Comparison of ENCODE assay signal across 15 cellular contexts in the genomic region with DNA sequence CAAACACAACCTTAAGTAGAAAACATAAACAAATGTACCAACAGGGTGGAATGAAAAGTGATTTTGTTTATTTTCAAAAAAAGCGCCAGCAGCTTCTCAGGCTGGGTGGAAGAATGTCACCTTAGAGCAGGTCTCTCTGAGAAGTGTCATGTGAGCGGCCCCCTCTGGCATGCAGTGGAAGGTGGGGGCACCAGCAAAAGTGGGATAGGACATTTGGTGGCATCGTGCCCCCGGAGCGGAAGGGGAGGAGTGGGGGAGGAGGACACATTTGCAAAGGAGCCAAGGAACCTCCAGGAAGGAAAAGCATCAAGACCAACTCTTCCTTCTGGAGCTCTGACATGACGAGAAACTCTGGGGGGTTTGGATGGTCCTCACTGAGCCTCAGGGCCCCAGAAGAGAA.
A peak's percentile ranks its signal among the peaks of the same experiment; 100 is the strongest.
DNase-seq lines count a peak whose midpoint lies in the region; ATAC-seq and TF ChIP-seq lines count a peak whose summit lies in the region.
"Had no signal": no experiment of that assay in that cellular context is flagged by ENCODE, and none has a peak within 500 bp of the region (broad histone marks: within the 10 kb centered on the region; RNA-seq: fewer than 3 reads in every experiment).

No MANE protein-coding gene starts in this region.

- H3K36me3 Mint-ChIP-seq in endodermal cell (ENCODE audit: low read depth): no peaks in the 10 kb centered on the region
- no peaks in the 10 kb centered on the region for H3K36me3 Mint-ChIP-seq in activated T-helper 17 cell treated with anti-CD3 and anti-CD28 coated beads, Interleukin-2, amount 50 U/mL, for 72 hours (ENCODE audit: low read depth)

- POLR2A ChIA-PET in SK-N-SH (lab: Yijun Ruan, JAX): no interaction called here

- H2BK12ac ChIP-seq in neuronal stem cell (ENCODE audit: low read length): no peak overlapping the region

- H2AK5ac ChIP-seq in neuronal stem cell (ENCODE audit: low read depth, low read length): no peak overlapping the region

- no peak overlapping the region for H4K91ac ChIP-seq in neuronal stem cell (ENCODE audit: low read depth, low read length, poor library complexity)

- CTCF ChIA-PET in SK-N-SH (lab: Yijun Ruan, JAX): no interaction called here

- H3K18ac ChIP-seq in neuronal stem cell (ENCODE audit: low read length): peak overlapping the region; percentile 35

- H3K4me1 ChIP-seq in OCI-LY1 (ENCODE audit: insufficient read depth, low read length, severe bottlenecking) (peaks cover 31% of the 10 kb centered on the region), endodermal cell (ENCODE audit: control insufficient read depth, insufficient read depth, low read length) (no peaks in the 10 kb centered on the region), neuronal stem cell (ENCODE audit: control insufficient read depth in 2 of 2, insufficient read depth in 1 of 2, low read depth in 1 of 2, low read length in 2 of 2) (peaks cover 0 to 6% of the 10 kb centered on the region in 2 donors), SK-N-SH (ENCODE audit: control insufficient read depth in 1 of 2, insufficient read depth in 2 of 2, low read depth in 1 of 2, low read length in 1 of 2) (no peaks in the 10 kb centered on the region)

- H3K9me3 ChIP-seq in OCI-LY1 (ENCODE audit: low read length): no peaks in the 10 kb centered on the region
- no peaks in the 10 kb centered on the region for H3K9me3 ChIP-seq in endodermal cell (ENCODE audit: control insufficient read depth, low read length)
- no peaks in the 10 kb centered on the region for H3K9me3 ChIP-seq in neuronal stem cell (replicated peaks in 1 of 2; ENCODE audit: control insufficient read depth in 2 of 2, insufficient read depth in 1 of 2, low read depth in 1 of 2, low read length in 2 of 2)
- H3K9me3 ChIP-seq in SK-N-SH: no peaks in the 10 kb centered on the region

- H3K23ac ChIP-seq in neuronal stem cell (ENCODE audit: low read depth, low read length, poor library complexity): no peak overlapping the region

- H3K79me1 ChIP-seq in neuronal stem cell (ENCODE audit: low read depth, low read length): no peaks in the 10 kb centered on the region

- H3F3A ChIP-seq in OCI-LY1 (ENCODE audit: insufficient read depth, low read length) (no peaks in the 10 kb centered on the region), SK-N-SH (replicated peaks; ENCODE audit: insufficient read depth) (no peaks in the 10 kb centered on the region)

- no peaks in the 10 kb centered on the region for H4K20me1 ChIP-seq in OCI-LY1 (ENCODE audit: insufficient read depth, low read length)
- H4K20me1 ChIP-seq in SK-N-SH (ENCODE audit: insufficient read depth): no peaks in the 10 kb centered on the region

- H3K27ac Mint-ChIP-seq in endodermal cell: no peak overlapping the region
- no peak overlapping the region for H3K27ac Mint-ChIP-seq in activated T-helper 17 cell treated with anti-CD3 and anti-CD28 coated beads, Interleukin-2, amount 50 U/mL, for 72 hours
- H3K27ac Mint-ChIP-seq: CD4-positive, alpha-beta T cell had no signal

- H3K14ac ChIP-seq in neuronal stem cell (ENCODE audit: low read length): no peak overlapping the region

- H3K79me2 ChIP-seq in OCI-LY1 (ENCODE audit: insufficient read depth, low read length): no peaks in the 10 kb centered on the region
- no peaks in the 10 kb centered on the region for H3K79me2 ChIP-seq in SK-N-SH (ENCODE audit: insufficient read depth)

- TF ChIP-seq EP300 in SK-N-SH (IDR thresholded peaks at IDR 0.05; ENCODE audit: borderline replicate concordance in 1 of 2, low read depth in 1 of 2, low read length in 1 of 2): no peak

- WGBS in endodermal cell (ENCODE audit: insufficient coverage in 1 of 2, insufficient read length in 1 of 2), 2 experiments: 93 to 96% methylated on average over 4 to 6 of the region's 6 CpGs
- no CpG with 5 or more reads among the region's 6 CpGs for WGBS in neuronal stem cell (ENCODE audit: extremely low coverage in 2 of 2, insufficient read length in 2 of 2, insufficient replicate concordance in 1 of 2), 2 donors
- WGBS in SK-N-SH (ENCODE audit: low lambda C conversion rate): 29% methylated on average over 6 of the region's 6 CpGs

- H3K4me1 Mint-ChIP-seq in endodermal cell: peaks cover 16% of the 10 kb centered on the region
- H3K4me1 Mint-ChIP-seq in activated T-helper 17 cell treated with anti-CD3 and anti-CD28 coated beads, Interleukin-2, amount 50 U/mL, for 72 hours: no peaks in the 10 kb centered on the region

- no peak overlapping the region for H4K8ac ChIP-seq in neuronal stem cell (ENCODE audit: low read depth, low read length)

- no peak overlapping the region for H2BK120ac ChIP-seq in neuronal stem cell (ENCODE audit: low read depth, low read length)

- no peaks in the 10 kb centered on the region for H3K9me2 ChIP-seq in OCI-LY1 (ENCODE audit: low read depth, low read length)
- no peaks in the 10 kb centered on the region for H3K9me2 ChIP-seq in SK-N-SH

- H3K4ac ChIP-seq in neuronal stem cell (ENCODE audit: low read length): no peak overlapping the region

- TF ChIP-seq CTCF in OCI-LY1 (IDR thresholded peaks at IDR 0.05; ENCODE audit: low read length): peak; percentile 20; the same call in 1 of the 2 replicates
- TF ChIP-seq CTCF in endodermal cell (conservative IDR thresholded peaks at IDR 0.05): no peak
- TF ChIP-seq CTCF in SK-N-SH (IDR thresholded peaks at IDR 0.05): no peak

- no peak overlapping the region for H3K4me3 Mint-ChIP-seq in endodermal cell
- no peak overlapping the region for H3K4me3 Mint-ChIP-seq in activated T-helper 17 cell treated with anti-CD3 and anti-CD28 coated beads, Interleukin-2, amount 50 U/mL, for 72 hours
- H3K4me3 Mint-ChIP-seq: CD4-positive, alpha-beta T cell had no signal

- H3K9me3 Mint-ChIP-seq in endodermal cell: no peaks in the 10 kb centered on the region
- no peaks in the 10 kb centered on the region for H3K9me3 Mint-ChIP-seq in activated T-helper 17 cell treated with anti-CD3 and anti-CD28 coated beads, Interleukin-2, amount 50 U/mL, for 72 hours
- H3K9me3 Mint-ChIP-seq: CD4-positive, alpha-beta T cell had no signal

- TF ChIP-seq RAD21 in SK-N-SH (IDR thresholded peaks at IDR 0.05; ENCODE audit: low read length): no peak

- ATAC-seq in activated T-helper 17 cell treated with anti-CD3 and anti-CD28 coated beads, Interleukin-2, amount 50 U/mL, for 72 hours (replicated peaks): no peak
- ATAC-seq: GM12878, HCT116 had no signal

- H3K4me2 ChIP-seq in OCI-LY1 (ENCODE audit: low read length): no peak overlapping the region; the same call in 1 of the 2 replicates
- H3K4me2 ChIP-seq in neuronal stem cell (ENCODE audit: insufficient read depth, low read length, poor library complexity, severe bottlenecking): no peak overlapping the region
- no peak overlapping the region for H3K4me2 ChIP-seq in SK-N-SH

- DNase-seq in endodermal cell (peak; percentile 17), neuronal stem cell (ENCODE audit: low spot score) (no peak), NCI-H2081 (lab: John Stamatoyannopoulos, UW) (no peak), SK-N-SH (no peak)
- DNase-seq in activated CD4-positive, alpha-beta T cell treated with anti-CD3 and anti-CD28 coated beads, Interleukin-2, amount 50 U/mL, for 1 hour: no peak
- DNase-seq: ACHN; C1 segment of cervical spinal cord; Calu3; CD4-positive, alpha-beta T cell; DMS 273 treated with DMSO at 0.1 percent for 48 hours; GM23248 had no signal

- H3K27me3 ChIP-seq in OCI-LY1 (ENCODE audit: insufficient read depth, low read length) (no peaks in the 10 kb centered on the region; the same call in 1 of the 2 replicates), endodermal cell (ENCODE audit: control insufficient read depth, insufficient read depth, low read length, poor library complexity, severe bottlenecking) (no peaks in the 10 kb centered on the region), neuronal stem cell (ENCODE audit: control insufficient read depth in 3 of 3, insufficient read depth in 3 of 3, low read depth in 1 of 3, low read length in 3 of 3) (no peaks in the 10 kb centered on the region), SK-N-SH (ENCODE audit: insufficient read depth) (no peaks in the 10 kb centered on the region; the same call in 1 of the 2 replicates)

- H3K9ac ChIP-seq in OCI-LY1 (ENCODE audit: low read length) (no peak overlapping the region; the same call in 1 of the 2 replicates), endodermal cell (ENCODE audit: extremely low read depth, low read length, poor library complexity, severe bottlenecking) (no peak overlapping the region), neuronal stem cell (ENCODE audit: low read depth, low read length, poor library complexity) (no peak overlapping the region), SK-N-SH (no peak overlapping the region)
- H3K9ac ChIP-seq: GM23248 had no signal

- no peaks in the 10 kb centered on the region for H3K27me3 Mint-ChIP-seq in endodermal cell (ENCODE audit: insufficient read depth)
- no peaks in the 10 kb centered on the region for H3K27me3 Mint-ChIP-seq in activated T-helper 17 cell treated with anti-CD3 and anti-CD28 coated beads, Interleukin-2, amount 50 U/mL, for 72 hours
- H3K27me3 Mint-ChIP-seq: CD4-positive, alpha-beta T cell had no signal

- no peak overlapping the region for H2BK15ac ChIP-seq in neuronal stem cell (ENCODE audit: low read length)

- H2AFZ ChIP-seq in OCI-LY1 (ENCODE audit: low read length): no peak overlapping the region
- H2AFZ ChIP-seq in neuronal stem cell (ENCODE audit: low read length): no peak overlapping the region
- H2AFZ ChIP-seq in SK-N-SH (ENCODE audit: low read depth): no peak overlapping the region
- H2AFZ ChIP-seq: GM23248 had no signal

- H3K4me3 ChIP-seq in OCI-LY1 (ENCODE audit: low read depth, low read length, poor library complexity, severe bottlenecking) (no peak overlapping the region), endodermal cell (ENCODE audit: low read length) (no peak overlapping the region), neuronal stem cell (ENCODE audit: low read length in 2 of 2) (no peak overlapping the region), SK-N-SH (ENCODE audit: low read depth in 2 of 2, low read length in 1 of 2) (no peak overlapping the region)
- H3K4me3 ChIP-seq: GM12878, GM23248 had no signal

- H3K36me3 ChIP-seq in OCI-LY1 (ENCODE audit: insufficient read depth, low read length): no peaks in the 10 kb centered on the region
- no peaks in the 10 kb centered on the region for H3K36me3 ChIP-seq in endodermal cell (ENCODE audit: control insufficient read depth, insufficient read depth, low read length)
- H3K36me3 ChIP-seq in neuronal stem cell (replicated peaks in 1 of 2; ENCODE audit: control insufficient read depth in 2 of 2, insufficient read depth in 2 of 2, low read length in 2 of 2): peaks cover 0 to 2% of the 10 kb centered on the region in 2 donors
- no peaks in the 10 kb centered on the region for H3K36me3 ChIP-seq in SK-N-SH (replicated peaks in 1 of 2; ENCODE audit: control insufficient read depth in 1 of 2, insufficient read depth in 2 of 2, low read length in 1 of 2)

- H3K27ac ChIP-seq in OCI-LY1 (ENCODE audit: low read depth, low read length, poor library complexity, severe bottlenecking) (peak overlapping the region; percentile 76), endodermal cell (ENCODE audit: low read depth, low read length) (no peak overlapping the region), neuronal stem cell (replicated peaks; ENCODE audit: low read length) (no peak overlapping the region), SK-N-SH (ENCODE audit: low read depth in 2 of 2, low read length in 1 of 2) (no peak overlapping the region)
- H3K27ac ChIP-seq: GM23248 had no signal

- H2BK5ac ChIP-seq in neuronal stem cell (ENCODE audit: low read length): no peak overlapping the region

TF ChIP-seq in SK-N-SH, 30 proteins besides CTCF, POLR2A, EP300 and RAD21 (continues in another document):
- no peak for TF ChIP-seq RCOR1 (IDR thresholded peaks at IDR 0.05; ENCODE audit: low read length)
